In genomic region chr19:52492201-52492960, GRCh38 we compare ENCODE assay signal across 1 cellular context.
TF ChIP-seq lines count a peak whose summit lies in the region.

No MANE protein-coding gene starts in this region.

TF ChIP-seq in IMR-90, 13 proteins besides CTCF, POLR2A, EP300 and RAD21 (continued from another document):
- TF ChIP-seq FOS (IDR thresholded peaks at IDR 0.05; ENCODE audit: low read depth, low read length) (no peak), MAZ (IDR thresholded peaks at IDR 0.05; ENCODE audit: borderline replicate concordance, low read depth, low read length) (no peak)
